1 cellular context compared by ENCODE assay signal in the genomic region with DNA sequence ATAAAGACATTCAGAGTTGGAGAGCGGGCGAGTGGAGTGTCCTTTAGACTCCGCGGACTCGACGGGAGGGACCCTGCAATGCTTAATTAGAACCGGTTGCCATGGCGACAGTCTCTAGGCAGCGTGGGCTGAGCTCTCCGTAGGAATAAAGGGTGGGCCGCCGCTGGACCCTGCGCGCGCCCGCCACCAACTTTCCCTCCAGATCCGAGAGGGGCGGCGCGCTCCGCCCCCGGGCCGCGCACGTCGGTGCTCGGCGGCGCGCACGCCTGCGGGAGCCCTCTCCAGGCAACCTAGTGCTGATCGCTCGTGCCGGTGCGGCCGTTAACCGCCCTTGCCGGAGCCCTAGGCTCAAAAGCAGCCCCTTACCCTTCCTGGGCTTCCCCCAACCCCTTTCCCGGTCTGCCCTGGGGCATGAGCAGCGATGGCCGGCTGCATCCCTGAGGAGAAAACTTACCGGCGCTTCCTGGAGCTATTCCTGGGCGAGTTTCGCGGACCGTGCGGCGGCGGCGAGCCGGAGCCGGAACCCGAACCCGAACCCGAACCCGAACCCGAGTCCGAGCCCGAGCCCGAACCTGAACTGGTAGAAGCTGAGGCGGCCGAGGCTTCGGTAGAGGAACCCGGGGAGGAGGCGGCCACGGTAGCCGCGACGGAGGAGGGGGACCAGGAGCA.
TF ChIP-seq lines count a peak whose summit lies in the region.

A gene (plus strand): TSS at position 278 of the 669 bp plus-strand sequence.

TF ChIP-seq in K562, 482 proteins besides CTCF, POLR2A, EP300 and RAD21 (continued from another document and continues in another):
- TF ChIP-seq, protein P1, sequence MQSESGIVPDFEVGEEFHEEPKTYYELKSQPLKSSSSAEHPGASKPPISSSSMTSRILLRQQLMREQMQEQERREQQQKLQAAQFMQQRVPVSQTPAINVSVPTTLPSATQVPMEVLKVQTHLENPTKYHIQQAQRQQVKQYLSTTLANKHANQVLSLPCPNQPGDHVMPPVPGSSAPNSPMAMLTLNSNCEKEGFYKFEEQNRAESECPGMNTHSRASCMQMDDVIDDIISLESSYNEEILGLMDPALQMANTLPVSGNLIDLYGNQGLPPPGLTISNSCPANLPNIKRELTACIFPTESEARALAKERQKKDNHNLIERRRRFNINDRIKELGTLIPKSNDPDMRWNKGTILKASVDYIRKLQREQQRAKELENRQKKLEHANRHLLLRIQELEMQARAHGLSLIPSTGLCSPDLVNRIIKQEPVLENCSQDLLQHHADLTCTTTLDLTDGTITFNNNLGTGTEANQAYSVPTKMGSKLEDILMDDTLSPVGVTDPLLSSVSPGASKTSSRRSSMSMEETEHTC (IDR thresholded peaks at IDR 0.05) = no peak
- TF ChIP-seq ZZZ3 (IDR thresholded peaks at IDR 0.05) (no peak), CHD4 (IDR thresholded peaks at IDR 0.05; ENCODE audit: insufficient read depth, insufficient replicate concordance, low read depth, low read length, poor library complexity, severe bottlenecking) (no peak), TGIF2 (CRISPR knock-in tag; IDR thresholded peaks at IDR 0.05) (no peak), POLR2G (IDR thresholded peaks at IDR 0.05; ENCODE audit: low read depth, low read length) (peak; percentile 68), SNRNP70 (optimal IDR thresholded peaks at IDR 0.05; ENCODE audit: low read depth, low read length) (no peak), SMARCE1 (IDR thresholded peaks at IDR 0.05) (no peak), ETV6 (IDR thresholded peaks at IDR 0.05; ENCODE audit: borderline replicate concordance in 1 of 2, low read depth in 2 of 2, low read length in 1 of 2) (no peak), ETV6 (CRISPR knock-in tag; IDR thresholded peaks at IDR 0.05; ENCODE audit: borderline replicate concordance) (no peak), ZNF124 (CRISPR knock-in tag; IDR thresholded peaks at IDR 0.05) (no peak), XRCC3 (IDR thresholded peaks at IDR 0.05) (no peak), YY1 (IDR thresholded peaks at IDR 0.05; ENCODE audit: borderline replicate concordance in 1 of 3, control insufficient read depth in 1 of 3, extremely low read depth in 1 of 3, insufficient read depth in 3 of 3, insufficient read length in 1 of 3, insufficient replicate concordance in 2 of 3, low read depth in 1 of 3, low read length in 2 of 3) (no peak), TRIM28 (IDR thresholded peaks at IDR 0.05) (no peak), BRD9 (IDR thresholded peaks at IDR 0.05; ENCODE audit: low read depth, partially characterized antibody) (no peak), MYBL2 (IDR thresholded peaks at IDR 0.05; ENCODE audit: low read depth) (no peak), MYBL2 (CRISPR knock-in tag; IDR thresholded peaks at IDR 0.05; ENCODE audit: borderline replicate concordance) (no peak), KLF1 (tag; IDR thresholded peaks at IDR 0.05) (no peak), CEBPB (tag; IDR thresholded peaks at IDR 0.05) (no peak), POLR2AphosphoS2 (IDR thresholded peaks at IDR 0.05; ENCODE audit: low read length) (no peak), ERF (CRISPR knock-in tag; IDR thresholded peaks at IDR 0.05) (no peak), POLR2B (IDR thresholded peaks at IDR 0.05; ENCODE audit: low read depth, partially characterized antibody) (no peak), ZC3H8 (IDR thresholded peaks at IDR 0.05) (no peak), TBP (optimal IDR thresholded peaks at IDR 0.05; ENCODE audit: low read depth, low read length) (no peak), NFIX (CRISPR knock-in tag; IDR thresholded peaks at IDR 0.05; ENCODE audit: low read depth) (no peak), ELF4 (CRISPR knock-in tag; IDR thresholded peaks at IDR 0.05) (no peak), NRF1 (conservative IDR thresholded peaks at IDR 0.05 in 1 of 2, IDR thresholded peaks at IDR 0.05 in 1 of 2) (peak; percentile 86 to 87), ZNF134 (CRISPR knock-in tag; conservative IDR thresholded peaks at IDR 0.05) (no peak), RFX5 (IDR thresholded peaks at IDR 0.05; ENCODE audit: low read depth, low read length) (no peak), SMC3 (conservative IDR thresholded peaks at IDR 0.05; ENCODE audit: insufficient read depth, low read depth, low read length) (no peak), EGR1 (conservative IDR thresholded peaks at IDR 0.05) (peak; percentile 60; the same call in 1 of the 2 replicates), MCM7 (IDR thresholded peaks at IDR 0.05) (no peak), NFATC3 (IDR thresholded peaks at IDR 0.05) (peak; percentile 79; the same call in 1 of the 2 replicates), ARNT (IDR thresholded peaks at IDR 0.05) (no peak), PURB (CRISPR knock-in tag; IDR thresholded peaks at IDR 0.05; ENCODE audit: low read depth) (no peak), TCF7 (IDR thresholded peaks at IDR 0.05; ENCODE audit: borderline replicate concordance) (no peak), HDAC8 (tag; IDR thresholded peaks at IDR 0.05) (no peak), PHB (CRISPR knock-in tag; IDR thresholded peaks at IDR 0.05) (no peak), KAT2B (IDR thresholded peaks at IDR 0.05; ENCODE audit: low read depth, low read length) (no peak)
- TF ChIP-seq, protein P2, sequence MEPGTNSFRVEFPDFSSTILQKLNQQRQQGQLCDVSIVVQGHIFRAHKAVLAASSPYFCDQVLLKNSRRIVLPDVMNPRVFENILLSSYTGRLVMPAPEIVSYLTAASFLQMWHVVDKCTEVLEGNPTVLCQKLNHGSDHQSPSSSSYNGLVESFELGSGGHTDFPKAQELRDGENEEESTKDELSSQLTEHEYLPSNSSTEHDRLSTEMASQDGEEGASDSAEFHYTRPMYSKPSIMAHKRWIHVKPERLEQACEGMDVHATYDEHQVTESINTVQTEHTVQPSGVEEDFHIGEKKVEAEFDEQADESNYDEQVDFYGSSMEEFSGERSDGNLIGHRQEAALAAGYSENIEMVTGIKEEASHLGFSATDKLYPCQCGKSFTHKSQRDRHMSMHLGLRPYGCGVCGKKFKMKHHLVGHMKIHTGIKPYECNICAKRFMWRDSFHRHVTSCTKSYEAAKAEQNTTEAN (CRISPR knock-in tag; IDR thresholded peaks at IDR 0.05) = peak; percentile 86
- TF ChIP-seq, protein P3, sequence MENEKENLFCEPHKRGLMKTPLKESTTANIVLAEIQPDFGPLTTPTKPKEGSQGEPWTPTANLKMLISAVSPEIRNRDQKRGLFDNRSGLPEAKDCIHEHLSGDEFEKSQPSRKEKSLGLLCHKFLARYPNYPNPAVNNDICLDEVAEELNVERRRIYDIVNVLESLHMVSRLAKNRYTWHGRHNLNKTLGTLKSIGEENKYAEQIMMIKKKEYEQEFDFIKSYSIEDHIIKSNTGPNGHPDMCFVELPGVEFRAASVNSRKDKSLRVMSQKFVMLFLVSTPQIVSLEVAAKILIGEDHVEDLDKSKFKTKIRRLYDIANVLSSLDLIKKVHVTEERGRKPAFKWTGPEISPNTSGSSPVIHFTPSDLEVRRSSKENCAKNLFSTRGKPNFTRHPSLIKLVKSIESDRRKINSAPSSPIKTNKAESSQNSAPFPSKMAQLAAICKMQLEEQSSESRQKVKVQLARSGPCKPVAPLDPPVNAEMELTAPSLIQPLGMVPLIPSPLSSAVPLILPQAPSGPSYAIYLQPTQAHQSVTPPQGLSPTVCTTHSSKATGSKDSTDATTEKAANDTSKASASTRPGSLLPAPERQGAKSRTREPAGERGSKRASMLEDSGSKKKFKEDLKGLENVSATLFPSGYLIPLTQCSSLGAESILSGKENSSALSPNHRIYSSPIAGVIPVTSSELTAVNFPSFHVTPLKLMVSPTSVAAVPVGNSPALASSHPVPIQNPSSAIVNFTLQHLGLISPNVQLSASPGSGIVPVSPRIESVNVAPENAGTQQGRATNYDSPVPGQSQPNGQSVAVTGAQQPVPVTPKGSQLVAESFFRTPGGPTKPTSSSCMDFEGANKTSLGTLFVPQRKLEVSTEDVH (IDR thresholded peaks at IDR 0.05; ENCODE audit: low read depth, partially characterized antibody) = peak; percentile 64
- TF ChIP-seq, protein P4, sequence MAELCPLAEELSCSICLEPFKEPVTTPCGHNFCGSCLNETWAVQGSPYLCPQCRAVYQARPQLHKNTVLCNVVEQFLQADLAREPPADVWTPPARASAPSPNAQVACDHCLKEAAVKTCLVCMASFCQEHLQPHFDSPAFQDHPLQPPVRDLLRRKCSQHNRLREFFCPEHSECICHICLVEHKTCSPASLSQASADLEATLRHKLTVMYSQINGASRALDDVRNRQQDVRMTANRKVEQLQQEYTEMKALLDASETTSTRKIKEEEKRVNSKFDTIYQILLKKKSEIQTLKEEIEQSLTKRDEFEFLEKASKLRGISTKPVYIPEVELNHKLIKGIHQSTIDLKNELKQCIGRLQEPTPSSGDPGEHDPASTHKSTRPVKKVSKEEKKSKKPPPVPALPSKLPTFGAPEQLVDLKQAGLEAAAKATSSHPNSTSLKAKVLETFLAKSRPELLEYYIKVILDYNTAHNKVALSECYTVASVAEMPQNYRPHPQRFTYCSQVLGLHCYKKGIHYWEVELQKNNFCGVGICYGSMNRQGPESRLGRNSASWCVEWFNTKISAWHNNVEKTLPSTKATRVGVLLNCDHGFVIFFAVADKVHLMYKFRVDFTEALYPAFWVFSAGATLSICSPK (IDR thresholded peaks at IDR 0.05; ENCODE audit: borderline replicate concordance) = no peak
- TF ChIP-seq, protein P5, sequence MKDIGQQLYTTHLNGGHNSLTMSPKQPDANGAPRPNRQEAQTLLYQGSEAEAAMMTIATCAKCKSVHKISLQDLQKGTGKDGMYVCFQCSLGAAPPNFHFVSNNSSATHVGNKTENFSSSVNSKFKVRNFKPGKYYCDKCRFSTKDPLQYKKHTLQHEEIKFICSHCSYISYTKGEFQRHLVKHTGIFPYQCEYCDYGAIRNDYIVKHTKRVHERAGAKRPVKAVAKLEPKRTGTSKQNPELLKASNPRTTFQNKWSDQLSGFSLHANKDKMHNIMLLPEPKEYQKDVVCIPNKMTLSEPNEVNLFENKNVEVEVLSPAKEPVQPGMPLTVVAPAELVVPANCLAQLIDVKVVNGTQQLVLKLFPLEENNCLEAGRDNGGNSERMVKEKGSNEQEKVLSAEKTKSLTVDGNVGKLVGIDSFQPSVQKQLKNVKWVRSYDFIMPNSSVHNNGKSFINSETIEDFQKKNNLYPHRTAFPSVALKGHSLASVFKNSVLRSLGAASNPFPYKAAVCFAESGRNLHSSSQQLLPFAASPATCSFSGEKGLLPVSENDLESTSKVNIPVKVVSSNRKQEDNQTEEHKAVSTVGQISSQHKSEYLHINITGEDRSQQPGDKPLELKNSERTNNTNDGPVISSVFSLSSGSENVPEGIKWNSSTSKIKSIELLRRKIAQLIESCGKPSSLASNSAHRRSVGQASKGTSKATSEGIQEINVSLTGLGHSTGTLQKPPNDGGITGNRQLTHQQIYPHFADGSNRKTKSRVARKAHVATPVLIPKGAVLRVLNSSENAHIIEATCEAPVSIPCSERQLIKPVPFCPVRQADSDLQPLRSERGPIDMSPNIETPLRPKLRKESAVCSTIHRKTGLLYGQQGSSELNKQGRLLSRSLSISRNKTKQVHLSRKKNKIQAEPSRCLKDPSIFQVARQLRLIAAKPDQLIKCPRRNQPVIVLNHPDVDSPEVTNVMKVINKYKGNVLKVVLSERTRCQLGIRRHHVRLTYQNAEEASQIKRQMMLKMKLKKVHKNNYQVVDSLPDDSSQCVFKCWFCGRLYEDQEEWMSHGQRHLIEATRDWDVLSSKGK (CRISPR knock-in tag; IDR thresholded peaks at IDR 0.05) = no peak
- TF ChIP-seq, protein P6, sequence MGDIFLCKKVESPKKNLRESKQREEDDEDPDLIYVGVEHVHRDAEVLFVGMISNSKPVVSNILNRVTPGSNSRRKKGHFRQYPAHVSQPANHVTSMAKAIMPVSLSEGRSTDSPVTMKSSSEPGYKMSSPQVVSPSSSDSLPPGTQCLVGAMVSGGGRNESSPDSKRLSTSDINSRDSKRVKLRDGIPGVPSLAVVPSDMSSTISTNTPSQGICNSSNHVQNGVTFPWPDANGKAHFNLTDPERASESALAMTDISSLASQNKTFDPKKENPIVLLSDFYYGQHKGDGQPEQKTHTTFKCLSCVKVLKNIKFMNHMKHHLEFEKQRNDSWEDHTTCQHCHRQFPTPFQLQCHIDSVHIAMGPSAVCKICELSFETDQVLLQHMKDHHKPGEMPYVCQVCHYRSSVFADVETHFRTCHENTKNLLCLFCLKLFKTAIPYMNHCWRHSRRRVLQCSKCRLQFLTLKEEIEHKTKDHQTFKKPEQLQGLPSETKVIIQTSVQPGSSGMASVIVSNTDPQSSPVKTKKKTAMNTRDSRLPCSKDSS (IDR thresholded peaks at IDR 0.05; ENCODE audit: low read depth, partially characterized antibody) = no peak
- TF ChIP-seq, protein P7, sequence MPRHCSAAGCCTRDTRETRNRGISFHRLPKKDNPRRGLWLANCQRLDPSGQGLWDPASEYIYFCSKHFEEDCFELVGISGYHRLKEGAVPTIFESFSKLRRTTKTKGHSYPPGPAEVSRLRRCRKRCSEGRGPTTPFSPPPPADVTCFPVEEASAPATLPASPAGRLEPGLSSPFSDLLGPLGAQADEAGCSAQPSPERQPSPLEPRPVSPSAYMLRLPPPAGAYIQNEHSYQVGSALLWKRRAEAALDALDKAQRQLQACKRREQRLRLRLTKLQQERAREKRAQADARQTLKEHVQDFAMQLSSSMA (CRISPR knock-in tag; IDR thresholded peaks at IDR 0.05) = no peak
- TF ChIP-seq, protein P8, sequence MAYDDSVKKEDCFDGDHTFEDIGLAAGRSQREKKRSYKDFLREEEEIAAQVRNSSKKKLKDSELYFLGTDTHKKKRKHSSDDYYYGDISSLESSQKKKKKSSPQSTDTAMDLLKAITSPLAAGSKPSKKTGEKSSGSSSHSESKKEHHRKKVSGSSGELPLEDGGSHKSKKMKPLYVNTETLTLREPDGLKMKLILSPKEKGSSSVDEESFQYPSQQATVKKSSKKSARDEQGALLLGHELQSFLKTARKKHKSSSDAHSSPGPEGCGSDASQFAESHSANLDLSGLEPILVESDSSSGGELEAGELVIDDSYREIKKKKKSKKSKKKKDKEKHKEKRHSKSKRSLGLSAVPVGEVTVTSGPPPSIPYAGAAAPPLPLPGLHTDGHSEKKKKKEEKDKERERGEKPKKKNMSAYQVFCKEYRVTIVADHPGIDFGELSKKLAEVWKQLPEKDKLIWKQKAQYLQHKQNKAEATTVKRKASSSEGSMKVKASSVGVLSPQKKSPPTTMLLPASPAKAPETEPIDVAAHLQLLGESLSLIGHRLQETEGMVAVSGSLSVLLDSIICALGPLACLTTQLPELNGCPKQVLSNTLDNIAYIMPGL (CRISPR knock-in tag; IDR thresholded peaks at IDR 0.05) = no peak
